ENCODE assay signal across 22 cellular contexts in genomic region chr19:8000298-8001038, GRCh38. TPM values are rescaled to one million over a fixed set of nuclear protein-coding genes. Genes with fewer than 3 reads are reported as not detected.
DNase-seq lines count a peak whose midpoint lies in the region; ATAC-seq and TF ChIP-seq lines count a peak whose summit lies in the region.
"Had no signal": no experiment of that assay in that cellular context is flagged by ENCODE, and none has a peak within 500 bp of the region (broad histone marks: within the 10 kb centered on the region; RNA-seq: fewer than 3 reads in every experiment).

No MANE protein-coding gene starts in this region.

- 69% methylated on average over 6 of the region's 6 CpGs for WGBS in right cardiac atrium

- intact Hi-C loops in right cardiac atrium (cut with DNase I): loop anchor here in 1 of 4 donors (5.0 to 10.0 kb wide), 2 partner anchors 33 to 56 kb away; partner anchors contain the start of gene TIMM44
- intact Hi-C loops in vagina (cut with DNase I): loop anchor here (10.0 kb wide), 3 partner anchors 56 to 514 kb away; partner anchors contain the start of genes TGFBR3L, TIMM44 and ZNF414

- no peak for TF ChIP-seq CTCF in C4-2B (conservative IDR thresholded peaks at IDR 0.05)
- no peak for TF ChIP-seq CTCF in RWPE1 (conservative IDR thresholded peaks at IDR 0.05; ENCODE audit: low read depth)
- no peak for TF ChIP-seq CTCF in progenitor cell of endocrine pancreas (IDR thresholded peaks at IDR 0.05; ENCODE audit: unreplicated experiment)
- TF ChIP-seq CTCF in MM.1S (IDR thresholded peaks at IDR 0.05; ENCODE audit: low read length): no peak
- TF ChIP-seq CTCF in vagina (IDR thresholded peaks at IDR 0.05): no peak

- peaks cover 30% of the 10 kb centered on the region for H3K4me1 Mint-ChIP-seq in progenitor cell of endocrine pancreas (ENCODE audit: low read depth)

- no peak overlapping the region for H3K4me2 ChIP-seq in MM.1S (ENCODE audit: low read depth, low read length)

- TF ChIP-seq POLR2A in vagina (IDR thresholded peaks at IDR 0.05): no peak

- H3K9me2 ChIP-seq in MM.1S (replicated peaks; ENCODE audit: insufficient read depth, low read length): no peaks in the 10 kb centered on the region

- peaks cover 81% of the 10 kb centered on the region for H4K20me1 ChIP-seq in MM.1S (ENCODE audit: insufficient read depth, low read length)

- no peak for DNase-seq in RWPE1 (ENCODE audit: low spot score)
- DNase-seq in right cardiac atrium: no peak
- DNase-seq in progenitor cell of endocrine pancreas (ENCODE audit: low spot score, unreplicated experiment): no peak
- DNase-seq in MM.1S: no peak
- no peak for DNase-seq in SHP77 treated with DMSO at 0.1 percent for 48 hours (lab: John Stamatoyannopoulos, UW)
- no peak for DNase-seq in vagina (ENCODE audit: extremely low spot score in 2 of 2)
- DNase-seq: activated CD4-positive, alpha-beta T cell treated with anti-CD3 and anti-CD28 coated beads for 48 hours; activated effector memory CD4-positive, alpha-beta T cell treated with Interleukin-2 at 50 U/mL for 16 hours; CD4-positive, alpha-beta memory T cell; effector memory CD4-positive, alpha-beta T cell; head of caudate nucleus; immature natural killer cell; NCI-H2029 treated with DMSO at 0.1 percent for 48 hours; stimulated activated CD4-positive, alpha-beta T cell treated with anti-CD3 and anti-CD28 coated beads, Interleukin-4, amount 100 ng/mL, for 1 hour had no signal

- H3K9me3 ChIP-seq in right cardiac atrium (ENCODE audit: control insufficient read depth, low read length) (no peaks in the 10 kb centered on the region), MM.1S (replicated peaks; ENCODE audit: insufficient read depth, low read length) (no peaks in the 10 kb centered on the region), vagina (no peaks in the 10 kb centered on the region)
- H3K9me3 ChIP-seq: adrenal gland had no signal

- peak overlapping the region; percentile 54 for H3K27ac Mint-ChIP-seq in progenitor cell of endocrine pancreas

- H3K27me3 Mint-ChIP-seq in progenitor cell of endocrine pancreas: no peaks in the 10 kb centered on the region
- H3K27me3 Mint-ChIP-seq: CD4-positive, alpha-beta memory T cell had no signal

- POLR2A ChIA-PET in RWPE1 (lab: Yijun Ruan, JAX; ENCODE audit: low non-redundant PET): no interaction called here

- no peak overlapping the region for H3K9ac ChIP-seq in MM.1S (ENCODE audit: low read length)

- H3K4me1 ChIP-seq in right cardiac atrium (ENCODE audit: control insufficient read depth, insufficient read depth, low read length) (peaks cover 16% of the 10 kb centered on the region), MM.1S (ENCODE audit: low read length) (peaks cover 19% of the 10 kb centered on the region), vagina (peaks cover 75% of the 10 kb centered on the region)

- H3K36me3 ChIP-seq in MM.1S (replicated peaks; ENCODE audit: insufficient read depth, low read length): no peaks in the 10 kb centered on the region
- no peaks in the 10 kb centered on the region for H3K36me3 ChIP-seq in vagina
- H3K36me3 ChIP-seq: adrenal gland had no signal

- no peak overlapping the region for H2AFZ ChIP-seq in MM.1S (ENCODE audit: low read length)

- 0 out of 2 replicates have a peak, but pooled peaks cover 7% of the 10 kb centered on the region for H3F3A ChIP-seq in MM.1S (ENCODE audit: insufficient read depth, low read length)

- H3K4me3 ChIP-seq in right cardiac atrium (ENCODE audit: low read length): no peak overlapping the region
- H3K4me3 ChIP-seq in MM.1S (ENCODE audit: low read length): no peak overlapping the region
- no peak overlapping the region for H3K4me3 ChIP-seq in vagina
- H3K4me3 ChIP-seq: adrenal gland, lung, skin epidermis had no signal

- peaks cover 96% of the 10 kb centered on the region for H3K79me2 ChIP-seq in MM.1S (ENCODE audit: low read length)

- H3K27me3 ChIP-seq in right cardiac atrium (ENCODE audit: control insufficient read depth, insufficient read depth): no peaks in the 10 kb centered on the region
- H3K27me3 ChIP-seq in MM.1S (replicated peaks; ENCODE audit: insufficient read depth, low read length): no peaks in the 10 kb centered on the region
- no peaks in the 10 kb centered on the region for H3K27me3 ChIP-seq in vagina
- H3K27me3 ChIP-seq: adrenal gland had no signal

- H3K4me3 Mint-ChIP-seq in progenitor cell of endocrine pancreas (ENCODE audit: low read depth): no peak overlapping the region

- peaks cover 7% of the 10 kb centered on the region for H3K36me3 Mint-ChIP-seq in progenitor cell of endocrine pancreas (ENCODE audit: insufficient read depth)
- H3K36me3 Mint-ChIP-seq: immature natural killer cell had no signal

- ATAC-seq in right cardiac atrium: no peak
- no peak for ATAC-seq in HG03135 (IDR thresholded peaks at IDR 0.05; ENCODE audit: unreplicated experiment)
- ATAC-seq: HCT116 had no signal

- H3K27ac ChIP-seq in C4-2B (peak overlapping the region; percentile 63), RWPE1 (peak overlapping the region; percentile 89), right cardiac atrium (ENCODE audit: low read length) (peak overlapping the region; percentile 65), MM.1S (ENCODE audit: low read length) (no peak overlapping the region), vagina (no peak overlapping the region)

- H3K9me3 Mint-ChIP-seq in progenitor cell of endocrine pancreas (ENCODE audit: low read depth): no peaks in the 10 kb centered on the region
- H3K9me3 Mint-ChIP-seq: CD4-positive, alpha-beta memory T cell; immature natural killer cell had no signal

- CTCF ChIA-PET in RWPE1 (lab: Yijun Ruan, JAX): interaction anchor here (0.6 to 2.7 kb wide), 2 partner anchors 30 to 46 kb away, joined by 4 to 15 read pairs; no protein-coding TSS in a partner anchor

RNA-seq across cellular contexts. Expression of gene ELAVL1, which starts 5.0 kb away (rescaled TPM):
- total RNA-seq in right cardiac atrium (10 to 100 TPM; 55.4 to 67.5 (median 64.6) TPM), progenitor cell of endocrine pancreas (125 and 130 TPM in 2 replicates), vagina (40.5 TPM)
- 28.4 TPM for polyA plus RNA-seq in right cardiac atrium

RNA-seq across cellular contexts. Expression of gene CCL25, which starts 52.1 kb away (rescaled TPM):
- total RNA-seq in right cardiac atrium (not detected), progenitor cell of endocrine pancreas (not detected in 2 replicates), vagina (not detected)
- polyA plus RNA-seq in right cardiac atrium: not detected
- total RNA-seq: CD4-positive, alpha-beta memory T cell; lung; NCI-H460 had no signal
- polyA plus RNA-seq: adrenal gland; AG04450; CD4-positive, alpha-beta memory T cell; lung had no signal

RNA-seq across cellular contexts. Expression of gene TIMM44, which starts 57.0 kb away (rescaled TPM):
- total RNA-seq in right cardiac atrium (10 to 100 TPM; 51.1 to 88.9 (median 64.0) TPM), progenitor cell of endocrine pancreas (75.0 and 75.2 TPM in 2 replicates), vagina (76.1 TPM)
- polyA plus RNA-seq in right cardiac atrium: 64.6 TPM

Comparison
In these comparisons a context has a peak if more than half of its experiments do, and no peak if none do; other contexts are left out.
1. H3K27ac ChIP-seq: peak in C4-2B (single experiment), RWPE1 (single experiment) and right cardiac atrium (single experiment); none in MM.1S (single experiment) and vagina (single experiment).